ENCODE assay signal across 9 cellular contexts in genomic region chr17:81412490-81413093, GRCh38. TPM values are rescaled to one million over a fixed set of nuclear protein-coding genes. Genes with fewer than 3 reads are reported as not detected.
DNase-seq lines count a peak whose midpoint lies in the region; ATAC-seq, FAIRE-seq and TF ChIP-seq lines count a peak whose summit lies in the region.
"Had no signal": no experiment of that assay in that cellular context is flagged by ENCODE, and none has a peak within 500 bp of the region (broad histone marks: within the 10 kb centered on the region; RNA-seq: fewer than 3 reads in every experiment).

No MANE protein-coding gene starts in this region.

- H3K79me2 ChIP-seq in endothelial cell of umbilical vein (ENCODE audit: control insufficient read depth, insufficient read depth, low read length) = no peaks in the 10 kb centered on the region

- dilution Hi-C loops in endothelial cell of umbilical vein (cut with MboI; ENCODE audit: extremely low pct_ligation_motif_present, low sequenced_read_pairs) = no loop called here

- DNase-seq in GM19239 (ENCODE audit: insufficient read length, low spot score) = peak; percentile 68
- peak; percentile 20 to 51 for DNase-seq in activated CD8-positive, alpha-beta memory T cell treated with anti-CD3 and anti-CD28 coated beads for 1 hour (ENCODE audit: extremely low read depth in 1 of 2, low read depth in 1 of 2)
- DNase-seq in endothelial cell of umbilical vein (ENCODE audit: low read depth, low spot score) = peak; percentile 40
- DNase-seq in stimulated activated CD4-positive, alpha-beta T cell treated with anti-CD3 and anti-CD28 coated beads, Interleukin-2, amount 100 ng/mL, for 4 hours (ENCODE audit: low read depth) = peak; percentile 58
- DNase-seq in NCI-H446 treated with DMSO at 0.1 percent for 48 hours (lab: John Stamatoyannopoulos, UW) = no peak
- no peak for DNase-seq in SIG-M5 (lab: John Stamatoyannopoulos, UW)

- H3K4me2 ChIP-seq in endothelial cell of umbilical vein (ENCODE audit: insufficient read depth, low read length) = no peak overlapping the region

- H3K36me3 ChIP-seq in endothelial cell of umbilical vein (ENCODE audit: control insufficient read depth in 2 of 2, extremely low read depth in 1 of 2, insufficient read depth in 2 of 2, low read length in 2 of 2) = no peaks in the 10 kb centered on the region
- H3K36me3 ChIP-seq: SJSA1 had no signal

- H3K9ac ChIP-seq in endothelial cell of umbilical vein (replicated peaks; ENCODE audit: extremely low read depth, insufficient read depth, low read length) = no peak overlapping the region

- BruUV-seq in endothelial cell of umbilical vein (replicated peaks; lab: Mats Ljungman, UMichigan) = no TSS peak

- no peaks in the 10 kb centered on the region for H3K9me1 ChIP-seq in endothelial cell of umbilical vein (replicated peaks; ENCODE audit: control insufficient read depth, extremely low read depth, insufficient read depth, low read length)

- H3K27ac ChIP-seq in endothelial cell of umbilical vein (ENCODE audit: insufficient read depth, low read depth, low read length) = no peak overlapping the region
- H3K27ac ChIP-seq: SJSA1 had no signal

- no peak for TF ChIP-seq POLR2A in endothelial cell of umbilical vein (IDR thresholded peaks at IDR 0.05; ENCODE audit: low read depth, low read length)

- POLR2A ChIA-PET in endothelial cell of umbilical vein (lab: Charles Lee) = no interaction called here

- H3K9me3 ChIP-seq in endothelial cell of umbilical vein (replicated peaks; ENCODE audit: control insufficient read depth, insufficient read depth, low read length) = no peaks in the 10 kb centered on the region
- H3K9me3 ChIP-seq: SJSA1 had no signal

- CTCF ChIA-PET in endothelial cell of umbilical vein (lab: Charles Lee) = interaction anchor here (1.0 to 2.0 kb wide), 5 partner anchors 10 to 72 kb away, joined by 3 to 8 read pairs (median 6); no protein-coding TSS in a partner anchor

- H3K27me3 ChIP-seq in endothelial cell of umbilical vein (ENCODE audit: control insufficient read depth in 2 of 2, insufficient read depth in 2 of 2, low read length in 2 of 2) = no peaks in the 10 kb centered on the region
- H3K27me3 ChIP-seq: SJSA1 had no signal

- ATAC-seq in GM21381 (IDR thresholded peaks at IDR 0.05; ENCODE audit: unreplicated experiment) (no peak), HG02763 (IDR thresholded peaks at IDR 0.05; ENCODE audit: unreplicated experiment) (no peak)

- no peak overlapping the region for H2AFZ ChIP-seq in endothelial cell of umbilical vein (ENCODE audit: low read depth, low read length)

- no peaks in the 10 kb centered on the region for H4K20me1 ChIP-seq in endothelial cell of umbilical vein (replicated peaks; ENCODE audit: control insufficient read depth, extremely low read depth, insufficient read depth, low read length)

- intact Hi-C loops in endothelial cell of umbilical vein (cut with micrococcal nuclease) = no loop called here

- peaks cover 7% of the 10 kb centered on the region for H3K4me1 ChIP-seq in endothelial cell of umbilical vein (ENCODE audit: control insufficient read depth, extremely low read depth, insufficient read depth, low read length)

- TF ChIP-seq CTCF in endothelial cell of umbilical vein (IDR thresholded peaks at IDR 0.05; ENCODE audit: extremely low read depth in 1 of 2, insufficient read depth in 1 of 2, low read depth in 1 of 2, low read length in 2 of 2) = no peak

- no peak overlapping the region for H3K4me3 ChIP-seq in endothelial cell of umbilical vein (replicated peaks in 1 of 3; ENCODE audit: insufficient read depth in 1 of 3, low read depth in 1 of 3, low read length in 3 of 3)
- H3K4me3 ChIP-seq: SJSA1 had no signal

- no peak for FAIRE-seq in GM19239 (lab: Jason Lieb, UNC)
- peak; percentile 47 for FAIRE-seq in endothelial cell of umbilical vein (lab: Jason Lieb, UNC)

TF ChIP-seq in endothelial cell of umbilical vein, 7 proteins besides CTCF, POLR2A, EP300 and RAD21:
- no peak for TF ChIP-seq EZH2 (IDR thresholded peaks at IDR 0.05; ENCODE audit: borderline replicate concordance, low read depth, low read length, severe bottlenecking)
- no peak for TF ChIP-seq FOS (IDR thresholded peaks at IDR 0.05; ENCODE audit: borderline replicate concordance, insufficient read depth, low read length)
- no peak for TF ChIP-seq JUN (IDR thresholded peaks at IDR 0.05; ENCODE audit: borderline replicate concordance, insufficient read depth, insufficient read length, low read depth)
- no peak for TF ChIP-seq POLR2AphosphoS5 (IDR thresholded peaks at IDR 0.05; ENCODE audit: insufficient read depth, low read depth, low read length)
- TF ChIP-seq MYC (IDR thresholded peaks at IDR 0.05; ENCODE audit: low read depth, low read length) = no peak
- no peak for TF ChIP-seq GATA2 (IDR thresholded peaks at IDR 0.05; ENCODE audit: insufficient read depth, insufficient read length, low read depth, low read length)
- no peak for TF ChIP-seq MAX (IDR thresholded peaks at IDR 0.05; ENCODE audit: insufficient read depth, insufficient read length)

RNA-seq across cellular contexts. Expression of gene BAHCC1, which starts 17.3 kb away (rescaled TPM):
- total RNA-seq in endothelial cell of umbilical vein = 10.3 and 11.6 TPM in 2 replicates
- polyA plus RNA-seq in endothelial cell of umbilical vein = 4.7 and 7.1 TPM in 2 replicates
- polyA plus RNA-seq in endothelial cell of umbilical vein (2011; cell fraction: cytosol; rRNA removed) = 3.4 and 5.1 TPM in 2 replicates
- polyA plus RNA-seq in endothelial cell of umbilical vein (2011; cell fraction: nucleus; rRNA removed) = 15.2 and 19.3 TPM in 2 replicates
- 3.5 and 3.7 TPM in 2 replicates for polyA plus RNA-seq in endothelial cell of umbilical vein (2012)
- polyA minus RNA-seq in endothelial cell of umbilical vein = 7.4 and 14.0 TPM in 2 replicates
- polyA minus RNA-seq in endothelial cell of umbilical vein (2011; cell fraction: cytosol; rRNA and poly(A)+ RNA removed) = 8.7 TPM
- polyA minus RNA-seq in endothelial cell of umbilical vein (2011; cell fraction: nucleus; rRNA and poly(A)+ RNA removed) = 3.3 and 10.0 TPM in 2 replicates

Comparison
In these comparisons a context has a peak if more than half of its experiments do, and no peak if none do; other contexts are left out.
1. DNase-seq: peak in GM19239 (single experiment), activated CD8-positive, alpha-beta memory T cell treated with anti-CD3 and anti-CD28 coated beads for 1 hour (2 of 2), endothelial cell of umbilical vein (single experiment) and stimulated activated CD4-positive, alpha-beta T cell treated with anti-CD3 and anti-CD28 coated beads, Interleukin-2, amount 100 ng/mL, for 4 hours (single experiment); none in NCI-H446 treated with DMSO at 0.1 percent for 48 hours (single experiment) and SIG-M5 (single experiment).